ENCODE assay signal across 9 cellular contexts in the genomic region with DNA sequence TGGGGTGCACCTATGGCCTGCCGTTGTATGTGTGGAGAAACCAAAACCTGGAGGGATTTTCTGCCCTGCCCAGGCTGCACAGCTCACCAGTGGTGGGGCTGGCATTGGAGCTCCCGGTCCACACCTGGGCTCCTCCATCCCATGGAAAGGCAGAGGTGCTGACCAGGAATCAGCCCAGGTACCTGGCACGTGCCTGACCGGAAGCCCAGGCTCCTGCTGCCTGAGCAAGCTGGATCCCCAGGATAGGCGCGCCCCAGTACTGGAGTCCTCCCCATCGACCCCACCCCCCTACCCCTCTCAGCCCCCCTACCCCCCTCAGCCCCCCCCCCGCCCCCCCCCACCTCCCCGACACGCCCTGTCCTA. TPM values are rescaled to one million over a fixed set of nuclear protein-coding genes. Genes with fewer than 3 reads are reported as not detected.
DNase-seq lines count a peak whose midpoint lies in the region; ATAC-seq, FAIRE-seq and TF ChIP-seq lines count a peak whose summit lies in the region.
"Had no signal": no experiment of that assay in that cellular context is flagged by ENCODE, and none has a peak within 500 bp of the region (broad histone marks: within the 10 kb centered on the region; RNA-seq: fewer than 3 reads in every experiment).

No MANE protein-coding gene starts in this region.

- H3K27ac Mint-ChIP-seq in activated CD4-positive, alpha-beta T cell treated with anti-CD3 and anti-CD28 coated beads, Interleukin-2, amount 10 ng/mL, durations not matched to agents 24 days and 14 days: no peak overlapping the region
- no peak overlapping the region for H3K27ac Mint-ChIP-seq in activated T-helper 17 cell treated with anti-CD3 and anti-CD28 coated beads, Interleukin-2, amount 50 U/mL, for 72 hours

- CTCF ChIA-PET in HepG2 (lab: Yijun Ruan, JAX; ENCODE audit: low intra/inter-chr PET ratio, low total read pairs): interaction anchor here (1.2 to 1.9 kb wide), 3 partner anchors 42 to 413 kb away, joined by 4 to 7 read pairs (median 5); no protein-coding TSS in a partner anchor

- no peaks in the 10 kb centered on the region for H3K36me3 Mint-ChIP-seq in activated CD4-positive, alpha-beta T cell treated with anti-CD3 and anti-CD28 coated beads, Interleukin-2, amount 10 ng/mL, durations not matched to agents 24 days and 14 days (ENCODE audit: low read depth)
- no peaks in the 10 kb centered on the region for H3K36me3 Mint-ChIP-seq in activated T-helper 17 cell treated with anti-CD3 and anti-CD28 coated beads, Interleukin-2, amount 50 U/mL, for 72 hours (ENCODE audit: low read depth)

- no peaks in the 10 kb centered on the region for H3K36me3 ChIP-seq in HepG2 (replicated peaks in 1 of 2; ENCODE audit: control insufficient read depth in 1 of 2, insufficient read depth in 2 of 2, low read length in 2 of 2)
- no peaks in the 10 kb centered on the region for H3K36me3 ChIP-seq in thoracic aorta

- BruUV-seq in HepG2 (replicated peaks; lab: Mats Ljungman, UMichigan): no TSS peak

- no peak for ATAC-seq in activated T-helper 17 cell treated with anti-CD3 and anti-CD28 coated beads, Interleukin-2, amount 50 U/mL, for 72 hours (replicated peaks)
- peak; percentile 43; the same call in 2 of the 3 replicates for ATAC-seq in HepG2
- no peak for ATAC-seq in thoracic aorta (ENCODE audit: insufficient number of reproducible peaks, low FRiP score, low read depth)
- no peak for ATAC-seq in GM18868 (IDR thresholded peaks at IDR 0.05; ENCODE audit: unreplicated experiment)

- peak overlapping the region; percentile 55 to 74 (median 59); a peak in 5 of 6 replicates for H3K4me3 ChIP-seq in HepG2 (replicated peaks in 1 of 3; ENCODE audit: insufficient read depth in 1 of 3, low read depth in 2 of 3, low read length in 3 of 3)
- H3K4me3 ChIP-seq in thoracic aorta: peak overlapping the region; percentile 72

- DNase-seq in activated CD4-positive, alpha-beta T cell treated with anti-CD3 and anti-CD28 coated beads, Interleukin-2, amount 10 ng/mL, durations not matched to agents 24 days and 14 days: no peak
- no peak for DNase-seq in activated CD4-positive, alpha-beta T cell treated with anti-CD3 and anti-CD28 coated beads, Interleukin-2, amount 50 U/mL, for 48 hours
- DNase-seq in HepG2 (ENCODE audit: low spot score): no peak
- no peak for DNase-seq in thoracic aorta (ENCODE audit: low spot score)
- no peak for DNase-seq in kidney tubule cell (ENCODE audit: low spot score)
- no peak for DNase-seq in DMS153 (lab: John Stamatoyannopoulos, UW)

- H3K4me3 Mint-ChIP-seq in activated CD4-positive, alpha-beta T cell treated with anti-CD3 and anti-CD28 coated beads, Interleukin-2, amount 10 ng/mL, durations not matched to agents 24 days and 14 days: peak overlapping the region; percentile 80
- H3K4me3 Mint-ChIP-seq in activated T-helper 17 cell treated with anti-CD3 and anti-CD28 coated beads, Interleukin-2, amount 50 U/mL, for 72 hours: peak overlapping the region; percentile 79

- H3K4me1 Mint-ChIP-seq in activated CD4-positive, alpha-beta T cell treated with anti-CD3 and anti-CD28 coated beads, Interleukin-2, amount 10 ng/mL, durations not matched to agents 24 days and 14 days: peaks cover 12% of the 10 kb centered on the region
- H3K4me1 Mint-ChIP-seq in activated T-helper 17 cell treated with anti-CD3 and anti-CD28 coated beads, Interleukin-2, amount 50 U/mL, for 72 hours: no peaks in the 10 kb centered on the region

- POLR2A ChIA-PET in HepG2 (lab: Yijun Ruan, JAX): interaction anchor here (1.3 to 3.1 kb wide), 4 partner anchors 27 to 218 kb away, joined by 4 to 26 read pairs (median 10); partner anchors contain the start of genes HMGA1 and SMIM29

- TF ChIP-seq CTCF in HepG2 (CRISPR knock-in tag; IDR thresholded peaks at IDR 0.05) (no peak), thoracic aorta (IDR thresholded peaks at IDR 0.05) (no peak)

- in situ Hi-C loops in HepG2 (cut with HindIII; ENCODE audit: extremely low pct_ligation_motif_present, low pct_unique_long_range_greater_than_20kb): loop anchor here (5.0 kb wide), 1 partner anchor 35 kb away; no protein-coding TSS in a partner anchor

- FAIRE-seq in HepG2 (lab: Jason Lieb, UNC): no peak

- H3K9me3 Mint-ChIP-seq in activated CD4-positive, alpha-beta T cell treated with anti-CD3 and anti-CD28 coated beads, Interleukin-2, amount 10 ng/mL, durations not matched to agents 24 days and 14 days: no peaks in the 10 kb centered on the region
- no peaks in the 10 kb centered on the region for H3K9me3 Mint-ChIP-seq in activated T-helper 17 cell treated with anti-CD3 and anti-CD28 coated beads, Interleukin-2, amount 50 U/mL, for 72 hours

- intact Hi-C loops in activated CD4-positive, alpha-beta T cell treated with anti-CD3 and anti-CD28 coated beads, Interleukin-2, amount 10 ng/mL, durations not matched to agents 24 days and 14 days (cut with micrococcal nuclease): loop anchor here (1.0 kb wide), 4 partner anchors 39 to 218 kb away; partner anchors contain the start of genes HMGA1, NUDT3 and SMIM29
- intact Hi-C loops in HepG2 (cut with micrococcal nuclease; ENCODE audit: unreplicated experiment): loop anchor here (2.0 kb wide), 1 partner anchor 52 kb away; the partner anchor contains the start of gene SMIM29

- TF ChIP-seq RAD21 in HepG2 (CRISPR knock-in tag; IDR thresholded peaks at IDR 0.05): no peak

- H3K27me3 ChIP-seq in HepG2 (ENCODE audit: control insufficient read depth in 1 of 2, insufficient read depth in 2 of 2, low read length in 2 of 2) (peaks cover 8 to 26% of the 10 kb centered on the region in 2 experiments; a peak in 4 of 5 replicates), thoracic aorta (replicated peaks; ENCODE audit: insufficient read depth) (no peaks in the 10 kb centered on the region)

- H3K9me3 ChIP-seq in HepG2 (ENCODE audit: low read length): no peaks in the 10 kb centered on the region
- no peaks in the 10 kb centered on the region for H3K9me3 ChIP-seq in thoracic aorta

- TF ChIP-seq EP300 in HepG2 (IDR thresholded peaks at IDR 0.05; ENCODE audit: low read depth in 2 of 2, low read length in 2 of 2): no peak
- no peak for TF ChIP-seq EP300 in HepG2 (CRISPR knock-in tag; IDR thresholded peaks at IDR 0.05; ENCODE audit: borderline replicate concordance)

- H3K4me1 ChIP-seq in HepG2 (ENCODE audit: insufficient read depth, low read length) (peaks cover 13% of the 10 kb centered on the region; the same call in 1 of the 2 replicates), thoracic aorta (ENCODE audit: control insufficient read depth in 1 of 2, low read depth in 2 of 2) (peaks cover 0 to 4% of the 10 kb centered on the region in 2 donors)

- H3K79me2 ChIP-seq in HepG2 (ENCODE audit: insufficient read depth, low read length): no peaks in the 10 kb centered on the region

- H3K27ac ChIP-seq in HepG2 (ENCODE audit: extremely low read length, insufficient read depth, low read length) (no peak overlapping the region), thoracic aorta (no peak overlapping the region)

- no peaks in the 10 kb centered on the region for H4K20me1 ChIP-seq in HepG2 (ENCODE audit: insufficient read depth, low read length)

- no peak for TF ChIP-seq POLR2A in HepG2 (IDR thresholded peaks at IDR 0.05; ENCODE audit: insufficient read depth in 1 of 2, low read depth in 2 of 2, low read length in 2 of 2)

- H3K27me3 Mint-ChIP-seq in activated CD4-positive, alpha-beta T cell treated with anti-CD3 and anti-CD28 coated beads, Interleukin-2, amount 10 ng/mL, durations not matched to agents 24 days and 14 days: peaks cover 14% of the 10 kb centered on the region
- no peaks in the 10 kb centered on the region for H3K27me3 Mint-ChIP-seq in activated T-helper 17 cell treated with anti-CD3 and anti-CD28 coated beads, Interleukin-2, amount 50 U/mL, for 72 hours

- 15% methylated on average over 4 of the region's 10 CpGs for WGBS in HepG2 (ENCODE audit: low lambda C conversion rate)

- no peak overlapping the region for H2AFZ ChIP-seq in HepG2 (ENCODE audit: low read length)

- H3K4me2 ChIP-seq in HepG2 (ENCODE audit: low read depth, low read length): peak overlapping the region; percentile 91

- H3K9ac ChIP-seq in HepG2 (ENCODE audit: insufficient read depth, low read depth, low read length): peak overlapping the region; percentile 20; the same call in 1 of the 2 replicates

RNA-seq across cellular contexts. Expression of gene HMGA1, which starts 39.9 kb away (rescaled TPM):
- 509 and 520 TPM in 2 replicates for total RNA-seq in activated CD4-positive, alpha-beta T cell treated with anti-CD3 and anti-CD28 coated beads, Interleukin-2, amount 10 ng/mL, durations not matched to agents 24 days and 14 days
- total RNA-seq in activated T-helper 17 cell treated with anti-CD3 and anti-CD28 coated beads, Interleukin-2, amount 50 U/mL, for 72 hours: 100 to 1,000 TPM; 203 to 389 TPM
- total RNA-seq in HepG2 (2016; rRNA removed; fragmentation: Illumina TruSeq; extraction: Trizol): 145 and 150 TPM in 2 replicates
- 82.4 and 94.2 TPM in 2 replicates for total RNA-seq in HepG2 (2016; cell fraction: cytosol; rRNA removed; fragmentation: Illumina TruSeq; extraction: Trizol; ENCODE audit: low read depth)
- 136 and 144 TPM in 2 replicates for total RNA-seq in HepG2 (2016; cell fraction: insoluble cytoplasmic fraction; rRNA removed; fragmentation: Illumina TruSeq; extraction: Trizol)
- 218 and 242 TPM in 2 replicates for total RNA-seq in HepG2 (2016; cell fraction: membrane; rRNA removed; fragmentation: Illumina TruSeq; extraction: Trizol)
- 54.7 and 67.6 TPM in 2 replicates for total RNA-seq in HepG2 (2016; cell fraction: nucleus; rRNA removed; fragmentation: Illumina TruSeq; extraction: Trizol)
- 110 and 117 TPM in 2 replicates for polyA plus RNA-seq in HepG2 (2011; rRNA removed)
- 75.3 and 119 TPM in 2 replicates for polyA plus RNA-seq in HepG2 (2011; cell fraction: cytosol; rRNA removed)
- polyA plus RNA-seq in HepG2 (2011; cell fraction: nucleus; rRNA removed): 94.8 and 98.5 TPM in 2 replicates
- polyA plus RNA-seq in HepG2 (2012): 124 and 156 TPM in 2 replicates
- 263 TPM in 2 replicates for polyA plus RNA-seq in HepG2 (2016; cell fraction: cytosol; fragmentation: Illumina TruSeq; extraction: Trizol; ENCODE audit: low read depth)
- polyA plus RNA-seq in HepG2 (2016; cell fraction: insoluble cytoplasmic fraction; fragmentation: Illumina TruSeq; extraction: Trizol; ENCODE audit: low read depth): 365 and 450 TPM in 2 replicates
- polyA plus RNA-seq in HepG2 (2016; cell fraction: membrane; fragmentation: Illumina TruSeq; extraction: Trizol; ENCODE audit: low read depth): 531 and 581 TPM in 2 replicates
- polyA plus RNA-seq in HepG2 (2016; cell fraction: nucleus; fragmentation: Illumina TruSeq; extraction: Trizol; ENCODE audit: insufficient read depth, low read depth): 216 and 222 TPM in 2 replicates
- 74.1 and 108 TPM in 2 replicates for polyA minus RNA-seq in HepG2 (2011; rRNA and poly(A)+ RNA removed; ENCODE audit: low replicate concordance)
- polyA minus RNA-seq in HepG2 (2011; cell fraction: cytosol; rRNA and poly(A)+ RNA removed): 75.7 and 94.8 TPM in 2 replicates
- polyA minus RNA-seq in HepG2 (2011; cell fraction: nucleus; rRNA and poly(A)+ RNA removed): 17.0 and 21.0 TPM in 2 replicates
- 10 to 100 TPM; 20.7 to 28.0 TPM for total RNA-seq in thoracic aorta

RNA-seq across cellular contexts. Expression of gene GRM4, which starts 50.9 kb away (rescaled TPM):
- not detected in 2 replicates for total RNA-seq in activated CD4-positive, alpha-beta T cell treated with anti-CD3 and anti-CD28 coated beads, Interleukin-2, amount 10 ng/mL, durations not matched to agents 24 days and 14 days
- not detected for total RNA-seq in activated T-helper 17 cell treated with anti-CD3 and anti-CD28 coated beads, Interleukin-2, amount 50 U/mL, for 72 hours
- total RNA-seq in HepG2 (2016; rRNA removed; fragmentation: Illumina TruSeq; extraction: Trizol) (not detected in 2 replicates), thoracic aorta (not detected)
- total RNA-seq in HepG2 (2016; cell fraction: cytosol; rRNA removed; fragmentation: Illumina TruSeq; extraction: Trizol; ENCODE audit: low read depth): not detected in 2 replicates
- not detected in 2 replicates for total RNA-seq in HepG2 (2016; cell fraction: insoluble cytoplasmic fraction; rRNA removed; fragmentation: Illumina TruSeq; extraction: Trizol)
- not detected in 2 replicates for total RNA-seq in HepG2 (2016; cell fraction: membrane; rRNA removed; fragmentation: Illumina TruSeq; extraction: Trizol)
- not detected in 2 replicates for total RNA-seq in HepG2 (2016; cell fraction: nucleus; rRNA removed; fragmentation: Illumina TruSeq; extraction: Trizol)
- polyA plus RNA-seq in HepG2 (2011; rRNA removed): not detected in 2 replicates
- polyA plus RNA-seq in HepG2 (2011; cell fraction: cytosol; rRNA removed): not detected in 2 replicates
- polyA plus RNA-seq in HepG2 (2011; cell fraction: nucleus; rRNA removed): not detected in 2 replicates
- not detected in 2 replicates for polyA plus RNA-seq in HepG2 (2012)
- polyA plus RNA-seq in HepG2 (2016; cell fraction: cytosol; fragmentation: Illumina TruSeq; extraction: Trizol; ENCODE audit: low read depth): not detected in 2 replicates
- not detected in 2 replicates for polyA plus RNA-seq in HepG2 (2016; cell fraction: insoluble cytoplasmic fraction; fragmentation: Illumina TruSeq; extraction: Trizol; ENCODE audit: low read depth)
- not detected in 2 replicates for polyA plus RNA-seq in HepG2 (2016; cell fraction: membrane; fragmentation: Illumina TruSeq; extraction: Trizol; ENCODE audit: low read depth)
- not detected in 2 replicates for polyA plus RNA-seq in HepG2 (2016; cell fraction: nucleus; fragmentation: Illumina TruSeq; extraction: Trizol; ENCODE audit: insufficient read depth, low read depth)
- 0.09 TPM in 1 of 2 replicates, not detected in the other for polyA minus RNA-seq in HepG2 (2011; rRNA and poly(A)+ RNA removed; ENCODE audit: low replicate concordance)
- polyA minus RNA-seq in HepG2 (2011; cell fraction: cytosol; rRNA and poly(A)+ RNA removed): not detected in 2 replicates
- polyA minus RNA-seq in HepG2 (2011; cell fraction: nucleus; rRNA and poly(A)+ RNA removed): not detected in 2 replicates
- total RNA-seq: subcutaneous adipose tissue had no signal

RNA-seq across cellular contexts. Expression of gene SMIM29, which starts 52.0 kb away (rescaled TPM):
- total RNA-seq in activated CD4-positive, alpha-beta T cell treated with anti-CD3 and anti-CD28 coated beads, Interleukin-2, amount 10 ng/mL, durations not matched to agents 24 days and 14 days: 12.6 and 13.5 TPM in 2 replicates
- 10 to 100 TPM; 10.9 to 17.3 TPM for total RNA-seq in activated T-helper 17 cell treated with anti-CD3 and anti-CD28 coated beads, Interleukin-2, amount 50 U/mL, for 72 hours
- 11.2 and 15.3 TPM in 2 replicates for total RNA-seq in HepG2 (2016; rRNA removed; fragmentation: Illumina TruSeq; extraction: Trizol)
- total RNA-seq in HepG2 (2016; cell fraction: cytosol; rRNA removed; fragmentation: Illumina TruSeq; extraction: Trizol; ENCODE audit: low read depth): 78.6 and 81.3 TPM in 2 replicates
- 9.2 and 15.5 TPM in 2 replicates for total RNA-seq in HepG2 (2016; cell fraction: insoluble cytoplasmic fraction; rRNA removed; fragmentation: Illumina TruSeq; extraction: Trizol)
- 58.3 and 62.1 TPM in 2 replicates for total RNA-seq in HepG2 (2016; cell fraction: membrane; rRNA removed; fragmentation: Illumina TruSeq; extraction: Trizol)
- total RNA-seq in HepG2 (2016; cell fraction: nucleus; rRNA removed; fragmentation: Illumina TruSeq; extraction: Trizol): 7.2 and 10.1 TPM in 2 replicates
- polyA plus RNA-seq in HepG2 (2011; rRNA removed): 8.8 and 11.9 TPM in 2 replicates
- polyA plus RNA-seq in HepG2 (2011; cell fraction: cytosol; rRNA removed): 9.0 and 13.2 TPM in 2 replicates
- 14.4 and 18.0 TPM in 2 replicates for polyA plus RNA-seq in HepG2 (2011; cell fraction: nucleus; rRNA removed)
- polyA plus RNA-seq in HepG2 (2012): 3.4 and 5.5 TPM in 2 replicates
- polyA plus RNA-seq in HepG2 (2016; cell fraction: cytosol; fragmentation: Illumina TruSeq; extraction: Trizol; ENCODE audit: low read depth): 91.0 and 94.0 TPM in 2 replicates
- 9.6 and 11.4 TPM in 2 replicates for polyA plus RNA-seq in HepG2 (2016; cell fraction: insoluble cytoplasmic fraction; fragmentation: Illumina TruSeq; extraction: Trizol; ENCODE audit: low read depth)
- 61.6 and 63.3 TPM in 2 replicates for polyA plus RNA-seq in HepG2 (2016; cell fraction: membrane; fragmentation: Illumina TruSeq; extraction: Trizol; ENCODE audit: low read depth)
- 13.3 and 16.8 TPM in 2 replicates for polyA plus RNA-seq in HepG2 (2016; cell fraction: nucleus; fragmentation: Illumina TruSeq; extraction: Trizol; ENCODE audit: insufficient read depth, low read depth)
- 13.5 and 15.5 TPM in 2 replicates for polyA minus RNA-seq in HepG2 (2011; rRNA and poly(A)+ RNA removed; ENCODE audit: low replicate concordance)
- polyA minus RNA-seq in HepG2 (2011; cell fraction: cytosol; rRNA and poly(A)+ RNA removed): 3.9 and 4.0 TPM in 2 replicates
- 5.6 and 6.4 TPM in 2 replicates for polyA minus RNA-seq in HepG2 (2011; cell fraction: nucleus; rRNA and poly(A)+ RNA removed)
- 10 to 100 TPM in 1 of 2 donors, 1 to 10 TPM in 1; 7.1 to 41.3 TPM for total RNA-seq in thoracic aorta
